Comparison of ENCODE assay signal across 2 cellular contexts in genomic region chr12:6181166-6181565, GRCh38.
TF ChIP-seq lines count a peak whose summit lies in the region.

No MANE protein-coding gene starts in this region.

TF ChIP-seq in HCT116, 20 proteins besides CTCF, POLR2A, EP300 and RAD21:
- TF ChIP-seq YY1 (IDR thresholded peaks at IDR 0.05; ENCODE audit: extremely low read depth, insufficient replicate concordance, low read depth, low read length) (no peak), FOSL1 (IDR thresholded peaks at IDR 0.05; ENCODE audit: low read depth) (no peak), MAX (IDR thresholded peaks at IDR 0.05) (no peak), CBX3 (IDR thresholded peaks at IDR 0.05; ENCODE audit: low read depth) (no peak), SP1 (IDR thresholded peaks at IDR 0.05; ENCODE audit: low read depth) (no peak), ATF3 (IDR thresholded peaks at IDR 0.05) (no peak), ZFX (IDR thresholded peaks at IDR 0.05) (no peak)

TF ChIP-seq in K562, 482 proteins besides CTCF, POLR2A, EP300 and RAD21:
- TF ChIP-seq ARHGAP35 (IDR thresholded peaks at IDR 0.05; ENCODE audit: partially characterized antibody) (peak; percentile 14), PHF20 (IDR thresholded peaks at IDR 0.05; ENCODE audit: partially characterized antibody) (peak; percentile 23), MCM5 (IDR thresholded peaks at IDR 0.05; ENCODE audit: low read depth) (no peak), ELF4 (CRISPR knock-in tag; IDR thresholded peaks at IDR 0.05) (peak; percentile 40; the same call in 1 of the 2 replicates), HDGF (IDR thresholded peaks at IDR 0.05) (peak; percentile 38; the same call in 1 of the 2 replicates), POLR2AphosphoS2 (IDR thresholded peaks at IDR 0.05; ENCODE audit: low read length) (no peak), FOXJ3 (CRISPR knock-in tag; IDR thresholded peaks at IDR 0.05) (no peak), NCOA6 (IDR thresholded peaks at IDR 0.05) (no peak), ZNF436 (CRISPR knock-in tag; IDR thresholded peaks at IDR 0.05) (no peak), ZC3H11A (IDR thresholded peaks at IDR 0.05; ENCODE audit: low read depth, low read length) (no peak), BCLAF1 (IDR thresholded peaks at IDR 0.05; ENCODE audit: borderline replicate concordance in 1 of 2, control insufficient read depth in 1 of 2, low read depth in 2 of 2, low read length in 1 of 2) (0 out of 4 replicates have a peak, but pooled peaks of 1 of the 2 experiments have one; percentile 18), C11orf30 (IDR thresholded peaks at IDR 0.05; ENCODE audit: low read depth) (no peak), POLR2H (tag; IDR thresholded peaks at IDR 0.05; ENCODE audit: low read depth) (no peak), THRB (CRISPR knock-in tag; conservative IDR thresholded peaks at IDR 0.05) (0 out of 2 replicates have a peak, but pooled peaks have one; percentile 39)
TF ChIP-seq in K562: peak in this region for 6.
